Comparison of ENCODE assay signal across 18 cellular contexts in genomic region chr2:7736646-7737305, GRCh38.
A peak's percentile ranks its signal among the peaks of the same experiment; 100 is the strongest.
DNase-seq lines count a peak whose midpoint lies in the region; ATAC-seq, FAIRE-seq and TF ChIP-seq lines count a peak whose summit lies in the region.
"Had no signal": no experiment of that assay in that cellular context is flagged by ENCODE, and none has a peak within 500 bp of the region (broad histone marks: within the 10 kb centered on the region; RNA-seq: fewer than 3 reads in every experiment).

No MANE protein-coding gene starts in this region.

- peak overlapping the region; percentile 18; the same call in 1 of the 2 replicates for H2AFZ ChIP-seq in OCI-LY7 (ENCODE audit: low read length)

- no peak for FAIRE-seq in A549 (lab: Jason Lieb, UNC)
- FAIRE-seq: GM18507, kidney had no signal

- peaks cover 2% of the 10 kb centered on the region for H3K9me3 Mint-ChIP-seq in activated naive CD4-positive, alpha-beta T cell treated with anti-CD3 and anti-CD28 coated beads, Interleukin-2, amount 10 ng/mL, durations not matched to agents 7 days and 5 days
- H3K9me3 Mint-ChIP-seq: activated naive CD4-positive, alpha-beta T cell treated with anti-CD3 and anti-CD28 coated beads for 36 hours; CD4-positive, CD25-positive, alpha-beta regulatory T cell had no signal

- H3K9me2 ChIP-seq in OCI-LY7 (ENCODE audit: insufficient read depth, low read length): no peaks in the 10 kb centered on the region

- H3K4me2 ChIP-seq in A549 (no peak overlapping the region), OCI-LY7 (ENCODE audit: low read length) (no peak overlapping the region)

- TF ChIP-seq CTCF in A549 (IDR thresholded peaks at IDR 0.05): no peak
- TF ChIP-seq CTCF in OCI-LY7 (conservative IDR thresholded peaks at IDR 0.05; ENCODE audit: low read length): no peak
- no peak for TF ChIP-seq CTCF in transverse colon (IDR thresholded peaks at IDR 0.05)

- peak; percentile 43 to 68; a peak in 5 of 6 replicates for ATAC-seq in A549

- no peaks in the 10 kb centered on the region for H3K9me3 ChIP-seq in A549
- H3K9me3 ChIP-seq in OCI-LY7 (ENCODE audit: low read length): no peaks in the 10 kb centered on the region
- H3K9me3 ChIP-seq in transverse colon: no peaks in the 10 kb centered on the region
- H3K9me3 ChIP-seq: testis had no signal

- no peak for TF ChIP-seq RAD21 in A549 (conservative IDR thresholded peaks at IDR 0.05 in 1 of 2, IDR thresholded peaks at IDR 0.05 in 1 of 2)

- H3K79me2 ChIP-seq in OCI-LY7 (ENCODE audit: insufficient read depth, low read depth, low read length): no peaks in the 10 kb centered on the region

- intact Hi-C loops in OCI-LY7 (cut with micrococcal nuclease; ENCODE audit: unreplicated experiment) (no loop called here), transverse colon (cut with DNase I; ENCODE audit: low total_unique reads) (no loop called here)

- H3K27ac Mint-ChIP-seq in activated naive CD4-positive, alpha-beta T cell treated with anti-CD3 and anti-CD28 coated beads, Interleukin-2, amount 10 ng/mL, durations not matched to agents 7 days and 5 days: no peak overlapping the region
- H3K27ac Mint-ChIP-seq: activated naive CD4-positive, alpha-beta T cell treated with anti-CD3 and anti-CD28 coated beads for 36 hours; CD4-positive, CD25-positive, alpha-beta regulatory T cell; progenitor cell of endocrine pancreas had no signal

- H3K4me3 ChIP-seq in A549 (no peak overlapping the region), OCI-LY7 (ENCODE audit: low read depth, low read length, poor library complexity, severe bottlenecking) (no peak overlapping the region), transverse colon (no peak overlapping the region)
- H3K4me3 ChIP-seq: SK-N-MC, testis had no signal

- in situ Hi-C loops in transverse colon (cut with MboI; ENCODE audit: low pct_ligation_motif_present in 1 of 4, low pct_unique_long_range_greater_than_20kb in 1 of 4, low sequenced_read_pairs in 3 of 4): no loop called here

- no peaks in the 10 kb centered on the region for H3K27me3 ChIP-seq in transverse colon
- H3K27me3 ChIP-seq: testis had no signal

- CTCF ChIA-PET in A549 (lab: Yijun Ruan, JAX) (interaction anchor here (0.6 to 1.1 kb wide), 2 partner anchors 20 to 21 kb away, joined by 3 to 4 read pairs; no protein-coding TSS in a partner anchor), OCI-LY7 (lab: Charles Lee; ENCODE audit: unreplicated experiment) (no interaction called here)
- CTCF ChIA-PET in activated naive CD4-positive, alpha-beta T cell treated with anti-CD3 and anti-CD28 coated beads, Interleukin-2, amount 10 ng/mL, durations not matched to agents 7 days and 5 days (lab: Charles Lee): no interaction called here

- 21% methylated on average over 6 of the region's 6 CpGs for WGBS in A549 (ENCODE audit: missing lambda C conversion rate)
- WGBS in transverse colon (ENCODE audit: low coverage in 1 of 2), 2 donors: 29 to 64% methylated on average over 2 to 6 of the region's 6 CpGs

- no peak overlapping the region for H3K4me3 Mint-ChIP-seq in activated naive CD4-positive, alpha-beta T cell treated with anti-CD3 and anti-CD28 coated beads, Interleukin-2, amount 10 ng/mL, durations not matched to agents 7 days and 5 days
- H3K4me3 Mint-ChIP-seq: activated naive CD4-positive, alpha-beta T cell treated with anti-CD3 and anti-CD28 coated beads for 36 hours; CD4-positive, CD25-positive, alpha-beta regulatory T cell had no signal

- TF ChIP-seq EP300 in A549 (IDR thresholded peaks at IDR 0.05) (no peak), transverse colon (IDR thresholded peaks at IDR 0.05; ENCODE audit: low read depth) (no peak)

- DNase-seq in A549 (ENCODE audit: low read depth in 1 of 2, low spot score in 1 of 2): peak in 1 of 2 experiments; percentile 28
- DNase-seq in DMS79 (lab: John Stamatoyannopoulos, UW): peak; percentile 27
- DNase-seq in OCI-LY7 (ENCODE audit: low spot score): peak; percentile 25
- peak; percentile 15 for DNase-seq in fibroblast of peridontal ligament (ENCODE audit: extremely low read depth)
- no peak for DNase-seq in germinal center (ENCODE audit: low spot score)
- no peak for DNase-seq in activated naive CD4-positive, alpha-beta T cell treated with anti-CD3 and anti-CD28 coated beads, Interleukin-2, amount 10 ng/mL, durations not matched to agents 7 days and 5 days
- DNase-seq in GM19240 (ENCODE audit: insufficient read length, low spot score): no peak
- DNase-seq in transverse colon: no peak
- DNase-seq: activated naive CD4-positive, alpha-beta T cell treated with anti-CD3 and anti-CD28 coated beads for 36 hours; CD4-positive, CD25-positive, alpha-beta regulatory T cell; kidney; NCI-H2171 treated with DMSO at 0.1 percent for 48 hours; stimulated activated CD4-positive, alpha-beta T cell treated with anti-CD3 and anti-CD28 coated beads, Interleukin-15, amount 100 ng/mL, for 24 hours; testis; WERI-Rb-1 had no signal

- no peaks in the 10 kb centered on the region for H3K4me1 Mint-ChIP-seq in activated naive CD4-positive, alpha-beta T cell treated with anti-CD3 and anti-CD28 coated beads, Interleukin-2, amount 10 ng/mL, durations not matched to agents 7 days and 5 days
- H3K4me1 Mint-ChIP-seq: CD4-positive, CD25-positive, alpha-beta regulatory T cell had no signal

- no peaks in the 10 kb centered on the region for H3K27me3 Mint-ChIP-seq in activated naive CD4-positive, alpha-beta T cell treated with anti-CD3 and anti-CD28 coated beads, Interleukin-2, amount 10 ng/mL, durations not matched to agents 7 days and 5 days
- H3K27me3 Mint-ChIP-seq: progenitor cell of endocrine pancreas had no signal

- H3K36me3 ChIP-seq in OCI-LY7 (ENCODE audit: insufficient read depth, low read length) (no peaks in the 10 kb centered on the region), transverse colon (no peaks in the 10 kb centered on the region)
- H3K36me3 ChIP-seq: WERI-Rb-1 had no signal

- POLR2A ChIA-PET in A549 (lab: Yijun Ruan, JAX): no interaction called here
- POLR2A ChIA-PET in OCI-LY7 (lab: Charles Lee): interaction anchor here (1.5 kb wide), 1 partner anchor 13 kb away, joined by 3 read pairs; no protein-coding TSS in a partner anchor

- no peak overlapping the region for H3K27ac ChIP-seq in A549
- no peak overlapping the region for H3K27ac ChIP-seq in OCI-LY7 (ENCODE audit: low read depth, low read length, poor library complexity, severe bottlenecking)
- H3K27ac ChIP-seq in transverse colon: no peak overlapping the region
- H3K27ac ChIP-seq: SK-N-MC, testis, WERI-Rb-1 had no signal

- no peak for TF ChIP-seq POLR2A in A549 (IDR thresholded peaks at IDR 0.05; ENCODE audit: low read length)
- no peak for TF ChIP-seq POLR2A in transverse colon (IDR thresholded peaks at IDR 0.05)

- 0 out of 3 replicates have a peak, but pooled peaks cover 3% of the 10 kb centered on the region for H3K4me1 ChIP-seq in A549
- H3K4me1 ChIP-seq in OCI-LY7 (ENCODE audit: insufficient read depth, low read length, poor library complexity, severe bottlenecking): no peaks in the 10 kb centered on the region
- H3K4me1 ChIP-seq in transverse colon: no peaks in the 10 kb centered on the region
- H3K4me1 ChIP-seq: testis had no signal

- BruUV-seq in OCI-LY7 (replicated peaks; lab: Mats Ljungman, UMichigan): no TSS peak

- H3K36me3 Mint-ChIP-seq in activated naive CD4-positive, alpha-beta T cell treated with anti-CD3 and anti-CD28 coated beads, Interleukin-2, amount 10 ng/mL, durations not matched to agents 7 days and 5 days: peaks cover 8% of the 10 kb centered on the region
- H3K36me3 Mint-ChIP-seq: CD4-positive, CD25-positive, alpha-beta regulatory T cell had no signal

- no peaks in the 10 kb centered on the region for H4K20me1 ChIP-seq in OCI-LY7 (ENCODE audit: insufficient read depth, low read length)

TF ChIP-seq in A549, 52 proteins besides CTCF, POLR2A, EP300 and RAD21:
- TF ChIP-seq FOSB (CRISPR knock-in tag; IDR thresholded peaks at IDR 0.05): no peak
- TF ChIP-seq RFX5 (IDR thresholded peaks at IDR 0.05): no peak
- TF ChIP-seq NFE2L2 (conservative IDR thresholded peaks at IDR 0.05; ENCODE audit: low read length): peak; percentile 53; the same call in 1 of the 2 replicates
- TF ChIP-seq ZNF302 (CRISPR knock-in tag; IDR thresholded peaks at IDR 0.05): no peak
- no peak for TF ChIP-seq TP53 (CRISPR knock-in tag; IDR thresholded peaks at IDR 0.05)
- peak; percentile 28 for TF ChIP-seq MAFK (IDR thresholded peaks at IDR 0.05; ENCODE audit: partially characterized antibody)
- no peak for TF ChIP-seq ESRRA (IDR thresholded peaks at IDR 0.05; ENCODE audit: borderline replicate concordance, low read length)
- no peak for TF ChIP-seq EHMT2 (IDR thresholded peaks at IDR 0.05; ENCODE audit: low read depth)

Comparison
In these comparisons a context has a peak if more than half of its experiments do, and no peak if none do; other contexts are left out.
1. DNase-seq: peak in DMS79 (single experiment), OCI-LY7 (single experiment) and fibroblast of peridontal ligament (single experiment); none in germinal center (single experiment), activated naive CD4-positive, alpha-beta T cell treated with anti-CD3 and anti-CD28 coated beads, Interleukin-2, amount 10 ng/mL, durations not matched to agents 7 days and 5 days (single experiment), GM19240 (single experiment) and transverse colon (single experiment).